ENCODE assay signal across 10 cellular contexts in the genomic region with DNA sequence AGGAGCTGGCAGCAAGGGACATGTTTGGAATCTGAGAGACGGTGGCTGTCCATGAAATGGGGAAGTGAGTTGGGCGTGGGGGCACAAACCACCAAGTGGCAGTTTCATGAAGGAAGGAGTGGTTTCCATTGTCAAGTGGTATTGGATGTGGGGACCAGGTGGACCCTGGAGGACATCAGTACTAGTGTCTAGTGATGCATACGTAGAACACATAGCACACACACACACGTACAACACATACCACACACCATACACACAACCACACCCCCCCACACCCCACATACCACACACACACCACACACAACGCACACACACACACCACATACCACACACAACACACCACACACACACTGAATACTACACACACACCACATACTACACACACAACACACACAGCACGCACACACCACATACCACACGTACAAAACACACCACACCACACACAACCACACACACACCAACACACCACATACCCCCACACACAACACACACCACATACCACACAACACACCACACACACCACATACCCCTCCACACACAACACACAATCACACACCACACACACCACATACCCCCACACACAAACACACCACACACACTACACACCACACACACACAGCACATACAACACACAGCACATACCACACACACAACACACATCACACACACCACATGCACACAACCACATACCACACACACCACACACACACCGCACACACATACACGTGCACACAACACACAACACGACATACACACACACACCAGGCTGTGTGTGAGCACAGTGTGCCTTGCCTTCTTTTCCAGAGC. TPM values are rescaled to one million over a fixed set of nuclear protein-coding genes. Genes with fewer than 3 reads are reported as not detected.
DNase-seq lines count a peak whose midpoint lies in the region; ATAC-seq and TF ChIP-seq lines count a peak whose summit lies in the region.
"Had no signal": no experiment of that assay in that cellular context is flagged by ENCODE, and none has a peak within 500 bp of the region (broad histone marks: within the 10 kb centered on the region; RNA-seq: fewer than 3 reads in every experiment).

No MANE protein-coding gene starts in this region.

- no peak for ATAC-seq in HG02678 (IDR thresholded peaks at IDR 0.05; ENCODE audit: unreplicated experiment)
- no peak for ATAC-seq in activated naive CD4-positive, alpha-beta T cell treated with anti-CD3 and anti-CD28 coated beads, Interleukin-2, amount 50 U/mL, for 72 hours

- H3K27ac ChIP-seq in subcutaneous abdominal adipose tissue (ENCODE audit: low read depth, low read length): peak overlapping the region; percentile 74

- no peak for TF ChIP-seq CTCF in brain (conservative IDR thresholded peaks at IDR 0.05)

- peak overlapping the region in 2 of 5 donors; percentile 8 to 48 for H3K9ac ChIP-seq in subcutaneous abdominal adipose tissue (ENCODE audit: low read length in 5 of 5)

- no peaks in the 10 kb centered on the region for H3K27me3 Mint-ChIP-seq in activated CD4-positive, alpha-beta memory T cell treated with anti-CD3 and anti-CD28 coated beads, Interleukin-2, amount 10 ng/mL, durations not matched to agents 7 days and 5 days
- no peaks in the 10 kb centered on the region for H3K27me3 Mint-ChIP-seq in activated CD4-positive, alpha-beta memory T cell treated with anti-CD3 and anti-CD28 coated beads for 36 hours
- peaks cover 6% of the 10 kb centered on the region for H3K27me3 Mint-ChIP-seq in brain

- peaks cover 48% of the 10 kb centered on the region for H3K4me1 Mint-ChIP-seq in activated CD4-positive, alpha-beta memory T cell treated with anti-CD3 and anti-CD28 coated beads, Interleukin-2, amount 10 ng/mL, durations not matched to agents 7 days and 5 days
- H3K4me1 Mint-ChIP-seq in activated CD4-positive, alpha-beta memory T cell treated with anti-CD3 and anti-CD28 coated beads for 36 hours (ENCODE audit: low read depth): peaks cover 49% of the 10 kb centered on the region
- H3K4me1 Mint-ChIP-seq in brain: peaks cover 47% of the 10 kb centered on the region

- H3K9me3 Mint-ChIP-seq in activated CD4-positive, alpha-beta memory T cell treated with anti-CD3 and anti-CD28 coated beads, Interleukin-2, amount 10 ng/mL, durations not matched to agents 7 days and 5 days: peaks cover 3% of the 10 kb centered on the region
- H3K9me3 Mint-ChIP-seq in activated CD4-positive, alpha-beta memory T cell treated with anti-CD3 and anti-CD28 coated beads for 36 hours: peaks cover 9% of the 10 kb centered on the region
- H3K9me3 Mint-ChIP-seq in brain: peaks cover 0 to 33% (median 2%) of the 10 kb centered on the region in 5 experiments
- H3K9me3 Mint-ChIP-seq in activated naive CD4-positive, alpha-beta T cell treated with anti-CD3 and anti-CD28 coated beads, Interleukin-2, amount 50 U/mL, for 72 hours: no peaks in the 10 kb centered on the region

- H3K36me3 Mint-ChIP-seq in activated CD4-positive, alpha-beta memory T cell treated with anti-CD3 and anti-CD28 coated beads, Interleukin-2, amount 10 ng/mL, durations not matched to agents 7 days and 5 days (ENCODE audit: low read depth): peaks cover 4% of the 10 kb centered on the region
- peaks cover 5% of the 10 kb centered on the region for H3K36me3 Mint-ChIP-seq in activated CD4-positive, alpha-beta memory T cell treated with anti-CD3 and anti-CD28 coated beads for 36 hours
- H3K36me3 Mint-ChIP-seq in brain: peaks cover 47% of the 10 kb centered on the region
- peaks cover 0 to 30% of the 10 kb centered on the region in 2 donors for H3K36me3 Mint-ChIP-seq in activated naive CD4-positive, alpha-beta T cell treated with anti-CD3 and anti-CD28 coated beads, Interleukin-2, amount 50 U/mL, for 72 hours

- POLR2A ChIA-PET in activated CD4-positive, alpha-beta memory T cell treated with anti-CD3 and anti-CD28 coated beads, Interleukin-2, amount 10 ng/mL, durations not matched to agents 7 days and 5 days (lab: Charles Lee): interaction anchor here (1.3 to 4.9 kb wide), 2 partner anchors 14 to 18 kb away, joined by 8 to 37 read pairs; no protein-coding TSS in a partner anchor
- POLR2A ChIA-PET in activated CD4-positive, alpha-beta memory T cell treated with anti-CD3 and anti-CD28 coated beads for 36 hours (lab: Charles Lee): no interaction called here

- DNase-seq in activated CD4-positive, alpha-beta memory T cell treated with anti-CD3 and anti-CD28 coated beads, Interleukin-2, amount 10 ng/mL, durations not matched to agents 7 days and 5 days: peak; percentile 26
- DNase-seq in activated CD4-positive, alpha-beta memory T cell treated with anti-CD3 and anti-CD28 coated beads for 36 hours: no peak
- DNase-seq in MV-4-11 (lab: John Stamatoyannopoulos, UW) (peak; percentile 99), cortex of kidney (lab: John Stamatoyannopoulos, UW) (no peak)
- no peak for DNase-seq in activated naive CD4-positive, alpha-beta T cell treated with anti-CD3 and anti-CD28 coated beads, Interleukin-2, amount 50 U/mL, for 72 hours (ENCODE audit: low spot score in 2 of 2)
- DNase-seq: islet precursor cell, NCI-H524 had no signal

- peaks cover 0 to 8% (median 4%) of the 10 kb centered on the region in 5 donors for H3K9me3 ChIP-seq in subcutaneous abdominal adipose tissue (ENCODE audit: control insufficient read depth in 5 of 5, low read length in 5 of 5)

- CTCF ChIA-PET in activated CD4-positive, alpha-beta memory T cell treated with anti-CD3 and anti-CD28 coated beads, Interleukin-2, amount 10 ng/mL, durations not matched to agents 7 days and 5 days (lab: Charles Lee): interaction anchor here (0.9 to 1.6 kb wide), 2 partner anchors 15 to 44 kb away, joined by 4 read pairs; no protein-coding TSS in a partner anchor
- CTCF ChIA-PET in activated CD4-positive, alpha-beta memory T cell treated with anti-CD3 and anti-CD28 coated beads for 36 hours (lab: Charles Lee): interaction anchor here (1.2 kb wide), 1 partner anchor 38 kb away, joined by 3 read pairs; no protein-coding TSS in a partner anchor

- H3K4me3 ChIP-seq in subcutaneous abdominal adipose tissue (ENCODE audit: low read depth in 1 of 5, low read length in 5 of 5): no peak overlapping the region

- H3K36me3 ChIP-seq in subcutaneous abdominal adipose tissue (ENCODE audit: control insufficient read depth in 5 of 5, insufficient read depth in 5 of 5, low read length in 5 of 5): peaks cover 0 to 7% (median 0%) of the 10 kb centered on the region in 5 donors

- no peak overlapping the region for H3K27ac Mint-ChIP-seq in activated CD4-positive, alpha-beta memory T cell treated with anti-CD3 and anti-CD28 coated beads, Interleukin-2, amount 10 ng/mL, durations not matched to agents 7 days and 5 days
- no peak overlapping the region for H3K27ac Mint-ChIP-seq in activated CD4-positive, alpha-beta memory T cell treated with anti-CD3 and anti-CD28 coated beads for 36 hours
- peak overlapping the region in 4 of 5 experiments; percentile 13 to 89 (median 74) for H3K27ac Mint-ChIP-seq in brain
- H3K27ac Mint-ChIP-seq in activated naive CD4-positive, alpha-beta T cell treated with anti-CD3 and anti-CD28 coated beads, Interleukin-2, amount 50 U/mL, for 72 hours: peak overlapping the region in 1 of 2 donors; percentile 89

- peaks cover 27 to 100% (median 96%) of the 10 kb centered on the region in 5 donors for H3K4me1 ChIP-seq in subcutaneous abdominal adipose tissue (ENCODE audit: control insufficient read depth in 5 of 5, insufficient read depth in 5 of 5, low read length in 5 of 5)

- H3K4me3 Mint-ChIP-seq in activated CD4-positive, alpha-beta memory T cell treated with anti-CD3 and anti-CD28 coated beads, Interleukin-2, amount 10 ng/mL, durations not matched to agents 7 days and 5 days: peak overlapping the region; percentile 5
- no peak overlapping the region for H3K4me3 Mint-ChIP-seq in activated CD4-positive, alpha-beta memory T cell treated with anti-CD3 and anti-CD28 coated beads for 36 hours
- peak overlapping the region in 1 of 5 experiments; percentile 11 for H3K4me3 Mint-ChIP-seq in brain

- intact Hi-C loops in activated CD4-positive, alpha-beta memory T cell treated with anti-CD3 and anti-CD28 coated beads for 36 hours (cut with micrococcal nuclease): loop anchor here (5.0 kb wide), 1 partner anchor 40 kb away; a partner anchor contains a TSS

- no peaks in the 10 kb centered on the region for H3K27me3 ChIP-seq in subcutaneous abdominal adipose tissue (ENCODE audit: control insufficient read depth in 5 of 5, insufficient read depth in 4 of 5, low read length in 5 of 5)

RNA-seq across cellular contexts. Expression of a gene that starts 41.1 kb away (rescaled TPM):
- total RNA-seq in activated CD4-positive, alpha-beta memory T cell treated with anti-CD3 and anti-CD28 coated beads, Interleukin-2, amount 10 ng/mL, durations not matched to agents 7 days and 5 days: 10 to 100 TPM; 18.4 to 19.8 TPM
- 10 to 100 TPM; 15.3 to 16.0 TPM for total RNA-seq in activated CD4-positive, alpha-beta memory T cell treated with anti-CD3 and anti-CD28 coated beads for 36 hours
- 127 TPM for polyA plus RNA-seq in brain (ENCODE audit: insufficient read depth, low read depth, low replicate concordance)
- 10 to 100 TPM; 18.5 to 27.9 TPM for total RNA-seq in activated naive CD4-positive, alpha-beta T cell treated with anti-CD3 and anti-CD28 coated beads, Interleukin-2, amount 50 U/mL, for 72 hours

Comparison
In these comparisons a context has a peak if more than half of its experiments do, and no peak if none do; other contexts are left out.
1. DNase-seq: peak in activated CD4-positive, alpha-beta memory T cell treated with anti-CD3 and anti-CD28 coated beads, Interleukin-2, amount 10 ng/mL, durations not matched to agents 7 days and 5 days (single experiment) and MV-4-11 (single experiment); none in activated CD4-positive, alpha-beta memory T cell treated with anti-CD3 and anti-CD28 coated beads for 36 hours (single experiment), cortex of kidney (single experiment) and activated naive CD4-positive, alpha-beta T cell treated with anti-CD3 and anti-CD28 coated beads, Interleukin-2, amount 50 U/mL, for 72 hours (0 of 2).
2. H3K27ac Mint-ChIP-seq: peak in brain (4 of 5); none in activated CD4-positive, alpha-beta memory T cell treated with anti-CD3 and anti-CD28 coated beads, Interleukin-2, amount 10 ng/mL, durations not matched to agents 7 days and 5 days (single experiment) and activated CD4-positive, alpha-beta memory T cell treated with anti-CD3 and anti-CD28 coated beads for 36 hours (single experiment).